In genomic region chr20:53708129-53708968, GRCh38 we compare ENCODE assay signal across 8 cellular contexts.
A peak's percentile ranks its signal among the peaks of the same experiment; 100 is the strongest.
DNase-seq lines count a peak whose midpoint lies in the region; ATAC-seq, FAIRE-seq and TF ChIP-seq lines count a peak whose summit lies in the region.

No MANE protein-coding gene starts in this region.

- TF ChIP-seq CTCF in left ventricle myocardium inferior (IDR thresholded peaks at IDR 0.05; ENCODE audit: borderline replicate concordance) (no peak), foreskin fibroblast (IDR thresholded peaks at IDR 0.05; ENCODE audit: low read depth, low read length) (no peak), D721Med (IDR thresholded peaks at IDR 0.05; ENCODE audit: insufficient read depth, missing control alignments) (no peak)

- H3K4me3 ChIP-seq in left ventricle myocardium inferior (no peak overlapping the region), foreskin fibroblast (ENCODE audit: low read depth in 1 of 2, low read length in 2 of 2) (no peak overlapping the region)

- peaks cover 45% of the 10 kb centered on the region for H3K4me1 Mint-ChIP-seq in stimulated activated memory B cell treated with anti-CD40 and anti-IgM and Interleukin-4, amounts not matched to agents 10 μg/mL and 1 μg/mL and 100 μg/mL, for 72 hours

- H3K9me3 Mint-ChIP-seq in stimulated activated memory B cell treated with anti-CD40 and anti-IgM and Interleukin-4, amounts not matched to agents 10 μg/mL and 1 μg/mL and 100 μg/mL, for 72 hours, result no peaks in the 10 kb centered on the region

- H3K27ac Mint-ChIP-seq in stimulated activated memory B cell treated with anti-CD40 and anti-IgM and Interleukin-4, amounts not matched to agents 10 μg/mL and 1 μg/mL and 100 μg/mL, for 72 hours, result peak overlapping the region; percentile 95

- no peak for ATAC-seq in left ventricle myocardium superior
- ATAC-seq in HG03432 (IDR thresholded peaks at IDR 0.05; ENCODE audit: unreplicated experiment), result peak; percentile 69
- ATAC-seq in stimulated activated memory B cell treated with anti-CD40 and anti-IgM and Interleukin-4, amounts not matched to agents 10 μg/mL and 1 μg/mL and 100 μg/mL, for 72 hours, result peak; percentile 82
- ATAC-seq in GM19455 (IDR thresholded peaks at IDR 0.05; ENCODE audit: unreplicated experiment), result no peak

- H3K4me3 Mint-ChIP-seq in stimulated activated memory B cell treated with anti-CD40 and anti-IgM and Interleukin-4, amounts not matched to agents 10 μg/mL and 1 μg/mL and 100 μg/mL, for 72 hours, result peak overlapping the region; percentile 68

- peaks cover 18% of the 10 kb centered on the region for H3K4me1 ChIP-seq in left ventricle myocardium inferior

- no peak for FAIRE-seq in D721Med (lab: Jason Lieb, UNC)

- H3K27me3 Mint-ChIP-seq in stimulated activated memory B cell treated with anti-CD40 and anti-IgM and Interleukin-4, amounts not matched to agents 10 μg/mL and 1 μg/mL and 100 μg/mL, for 72 hours, result no peaks in the 10 kb centered on the region

- H3K9me3 ChIP-seq in left ventricle myocardium inferior (replicated peaks), result no peaks in the 10 kb centered on the region

- no peaks in the 10 kb centered on the region for H3K27me3 ChIP-seq in left ventricle myocardium inferior (ENCODE audit: low read depth)

- no peaks in the 10 kb centered on the region for H3K36me3 Mint-ChIP-seq in stimulated activated memory B cell treated with anti-CD40 and anti-IgM and Interleukin-4, amounts not matched to agents 10 μg/mL and 1 μg/mL and 100 μg/mL, for 72 hours

- DNase-seq in left ventricle myocardium inferior (no peak), left ventricle myocardium superior (no peak), T1000 (lab: John Stamatoyannopoulos, UW) (peak; percentile 22), foreskin fibroblast (peak; percentile 63 to 68), D721Med (ENCODE audit: insufficient read length, low spot score) (no peak)

- intact Hi-C loops in left ventricle myocardium inferior (cut with micrococcal nuclease) (no loop called here), left ventricle myocardium superior (cut with micrococcal nuclease) (no loop called here)

- no peaks in the 10 kb centered on the region for H3K36me3 ChIP-seq in left ventricle myocardium inferior

- peak overlapping the region; percentile 31 for H3K27ac ChIP-seq in left ventricle myocardium inferior (replicated peaks)

Comparison
In these comparisons a context has a peak if more than half of its experiments do, and no peak if none do; other contexts are left out.
1. DNase-seq: peak in T1000 (single experiment) and foreskin fibroblast (2 of 2); none in left ventricle myocardium inferior (single experiment), left ventricle myocardium superior (single experiment) and D721Med (single experiment).
2. ATAC-seq: peak in HG03432 (single experiment) and stimulated activated memory B cell treated with anti-CD40 and anti-IgM and Interleukin-4, amounts not matched to agents 10 μg/mL and 1 μg/mL and 100 μg/mL, for 72 hours (single experiment); none in left ventricle myocardium superior (single experiment) and GM19455 (single experiment).